In genomic region chr2:160680974-160681373, GRCh38 we compare ENCODE assay signal across 8 cellular contexts.
"Had no signal": no experiment of that assay in that cellular context is flagged by ENCODE, and none has a peak within 500 bp of the region (broad histone marks: within the 10 kb centered on the region; RNA-seq: fewer than 3 reads in every experiment).

No MANE protein-coding gene starts in this region.

- H3K4me3 ChIP-seq: HAP-1 had no signal

- H3K4me1 Mint-ChIP-seq: IgD-negative memory B cell had no signal

- H3K4me3 Mint-ChIP-seq: HFFc6, IgD-negative memory B cell had no signal

- H3K4me1 ChIP-seq: HAP-1 had no signal

- H3K36me3 Mint-ChIP-seq: IgD-negative memory B cell had no signal

- H3K27ac ChIP-seq: HL-60 had no signal

- FAIRE-seq: HepG2 had no signal

- H3K9me3 Mint-ChIP-seq: HFFc6 had no signal

- ATAC-seq: HCT116, HepG2 had no signal

- H3K9me3 ChIP-seq: HAP-1 had no signal

- H3K36me3 ChIP-seq: HAP-1 had no signal

- H3K27ac Mint-ChIP-seq: HFFc6, IgD-negative memory B cell had no signal

- DNase-seq: GOT3, H7, HFFc6 had no signal
